Comparison of ENCODE assay signal across 13 cellular contexts in the genomic region with DNA sequence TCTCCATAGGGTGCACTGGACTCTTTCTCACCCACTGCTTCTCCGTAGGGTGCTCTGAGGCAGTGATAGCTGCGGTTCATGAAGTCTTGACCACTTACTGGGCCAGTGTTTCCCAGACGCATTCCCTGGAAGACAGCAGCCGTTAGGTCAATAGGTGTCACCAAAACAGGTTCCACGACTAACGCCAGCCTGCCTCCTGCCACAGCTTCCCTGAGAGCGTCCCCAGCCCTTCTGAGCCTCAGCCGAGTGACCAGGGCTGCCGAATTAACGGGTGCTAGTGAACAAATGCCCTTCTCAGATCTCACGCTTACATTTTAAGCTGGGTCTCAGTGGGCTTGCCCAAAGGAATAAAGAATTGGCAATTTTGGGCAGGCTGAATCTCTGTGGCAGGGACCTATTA.
DNase-seq lines count a peak whose midpoint lies in the region; ATAC-seq and TF ChIP-seq lines count a peak whose summit lies in the region.
"Had no signal": no experiment of that assay in that cellular context is flagged by ENCODE, and none has a peak within 500 bp of the region (broad histone marks: within the 10 kb centered on the region; RNA-seq: fewer than 3 reads in every experiment).

No MANE protein-coding gene starts in this region.

- no peak overlapping the region for H3K4me3 ChIP-seq in left ventricle myocardium inferior
- H3K4me3 ChIP-seq in LNCaP clone FGC (ENCODE audit: low read depth, low read length), result no peak overlapping the region

- no peak for TF ChIP-seq POLR2A in GM18505 (IDR thresholded peaks at IDR 0.05; ENCODE audit: borderline replicate concordance, extremely low read depth, insufficient read depth, insufficient read length)

- no peaks in the 10 kb centered on the region for H3K27me3 ChIP-seq in left ventricle myocardium inferior (ENCODE audit: low read depth)

- no peak overlapping the region for H3K4me3 Mint-ChIP-seq in stimulated activated effector memory CD8-positive, alpha-beta T cell treated with anti-CD3 and anti-CD28 coated beads, Interleukin-12 subunit alpha, Interleukin-12 subunit beta, amount 100 ng/mL, for 72 hours
- H3K4me3 Mint-ChIP-seq: CD4-positive, alpha-beta memory T cell; HFFc6 had no signal

- no peak for ATAC-seq in left cardiac atrium
- no peak for ATAC-seq in stimulated activated effector memory CD8-positive, alpha-beta T cell treated with anti-CD3 and anti-CD28 coated beads, Interleukin-12 subunit alpha, Interleukin-12 subunit beta, amount 100 ng/mL, for 72 hours
- ATAC-seq in GM18505 (IDR thresholded peaks at IDR 0.05; ENCODE audit: unreplicated experiment), result no peak
- ATAC-seq in HG03354 (IDR thresholded peaks at IDR 0.05; ENCODE audit: poor library complexity, severe bottlenecking, unreplicated experiment), result no peak

- H3K9me3 ChIP-seq in left ventricle myocardium inferior (replicated peaks), result no peaks in the 10 kb centered on the region

- H3K9me3 Mint-ChIP-seq in stimulated activated effector memory CD8-positive, alpha-beta T cell treated with anti-CD3 and anti-CD28 coated beads, Interleukin-12 subunit alpha, Interleukin-12 subunit beta, amount 100 ng/mL, for 72 hours, result no peaks in the 10 kb centered on the region
- H3K9me3 Mint-ChIP-seq: CD4-positive, alpha-beta memory T cell; HFFc6 had no signal

- H3K36me3 Mint-ChIP-seq in stimulated activated effector memory CD8-positive, alpha-beta T cell treated with anti-CD3 and anti-CD28 coated beads, Interleukin-12 subunit alpha, Interleukin-12 subunit beta, amount 100 ng/mL, for 72 hours, result peaks cover 6% of the 10 kb centered on the region
- H3K36me3 Mint-ChIP-seq: CD4-positive, alpha-beta memory T cell had no signal

- intact Hi-C loops in left cardiac atrium (cut with DNase I), result loop anchor here in 1 of 2 donors (10.0 kb wide), 2 partner anchors 65 to 115 kb away; no protein-coding TSS in a partner anchor
- intact Hi-C loops in left ventricle myocardium inferior (cut with micrococcal nuclease), result loop anchor here (5.0 kb wide), 1 partner anchor 243 kb away; no protein-coding TSS in a partner anchor

- peak overlapping the region; percentile 23 for H3K27ac Mint-ChIP-seq in stimulated activated effector memory CD8-positive, alpha-beta T cell treated with anti-CD3 and anti-CD28 coated beads, Interleukin-12 subunit alpha, Interleukin-12 subunit beta, amount 100 ng/mL, for 72 hours
- H3K27ac Mint-ChIP-seq: HFFc6 had no signal

- TF ChIP-seq CTCF in left ventricle myocardium inferior (IDR thresholded peaks at IDR 0.05; ENCODE audit: borderline replicate concordance) (no peak), LNCaP clone FGC (IDR thresholded peaks at IDR 0.05; ENCODE audit: control insufficient read depth, extremely low read depth, insufficient read depth) (no peak; the same call in 1 of the 2 replicates)

- H3K4me1 ChIP-seq in left ventricle myocardium inferior, result peaks cover 13% of the 10 kb centered on the region

- peak; percentile 7 for DNase-seq in left cardiac atrium
- DNase-seq in left ventricle myocardium inferior, result no peak
- DNase-seq in LNCaP clone FGC (ENCODE audit: low read depth), result peak; percentile 63
- DNase-seq in islet precursor cell, result peak; percentile 84
- DNase-seq in stimulated activated effector memory CD8-positive, alpha-beta T cell treated with anti-CD3 and anti-CD28 coated beads, Interleukin-12 subunit alpha, Interleukin-12 subunit beta, amount 100 ng/mL, for 72 hours (ENCODE audit: low spot score in 2 of 2), result no peak
- no peak for DNase-seq in T-helper 1 cell
- DNase-seq: ACHN; C1 segment of cervical spinal cord; CD4-positive, alpha-beta memory T cell; HCEC 1CT; HFFc6 had no signal

- no peak overlapping the region for H3K27ac ChIP-seq in left ventricle myocardium inferior (replicated peaks)

- no peaks in the 10 kb centered on the region for H3K36me3 ChIP-seq in left ventricle myocardium inferior

- peaks cover 29% of the 10 kb centered on the region for H3K4me1 Mint-ChIP-seq in stimulated activated effector memory CD8-positive, alpha-beta T cell treated with anti-CD3 and anti-CD28 coated beads, Interleukin-12 subunit alpha, Interleukin-12 subunit beta, amount 100 ng/mL, for 72 hours

Comparison
In these comparisons a context has a peak if more than half of its experiments do, and no peak if none do; other contexts are left out.
1. DNase-seq: peak in left cardiac atrium (single experiment), LNCaP clone FGC (single experiment) and islet precursor cell (single experiment); none in left ventricle myocardium inferior (single experiment), stimulated activated effector memory CD8-positive, alpha-beta T cell treated with anti-CD3 and anti-CD28 coated beads, Interleukin-12 subunit alpha, Interleukin-12 subunit beta, amount 100 ng/mL, for 72 hours (0 of 2) and T-helper 1 cell (0 of 5).